In genomic region chr2:23256643-23257042, GRCh38 we compare ENCODE assay signal across 35 cellular contexts.
DNase-seq lines count a peak whose midpoint lies in the region; ATAC-seq, FAIRE-seq and TF ChIP-seq lines count a peak whose summit lies in the region.
"Had no signal": no experiment of that assay in that cellular context is flagged by ENCODE, and none has a peak within 500 bp of the region (broad histone marks: within the 10 kb centered on the region; RNA-seq: fewer than 3 reads in every experiment).

No MANE protein-coding gene starts in this region.

- WGBS in K562 (ENCODE audit: insufficient coverage, low coverage, missing lambda C conversion rate): 3% methylated on average over 2 of the region's 2 CpGs
- 44 to 50% methylated on average over 2 of the region's 2 CpGs for WGBS in pancreas, 2 donors

- no peaks in the 10 kb centered on the region for H3K4me1 ChIP-seq in breast epithelium
- no peaks in the 10 kb centered on the region for H3K4me1 ChIP-seq in K562 (replicated peaks in 1 of 2; ENCODE audit: control insufficient read depth in 2 of 2, insufficient read depth in 2 of 2, low read length in 2 of 2)
- H3K4me1 ChIP-seq in pancreas: no peaks in the 10 kb centered on the region
- no peaks in the 10 kb centered on the region for H3K4me1 ChIP-seq in CD8-positive, alpha-beta memory T cell (ENCODE audit: insufficient read depth, low read length)
- H3K4me1 ChIP-seq: A549; BE2C; BLaER1; BLaER1 treated with 17β-estradiol and CSF1 and Interleukin-3, amounts not matched to agents 10 nM and 100 nM; Caco-2 had no signal

- FAIRE-seq in K562 (lab: Jason Lieb, UNC) (no peak), endometrium (lab: Jason Lieb, UNC) (peak; percentile 35), pancreas (lab: Jason Lieb, UNC) (peak; percentile 56)
- FAIRE-seq: A549, D721Med had no signal

- intact Hi-C loops in MCF 10A (cut with micrococcal nuclease): no loop called here
- intact Hi-C loops in breast epithelium (cut with DNase I; ENCODE audit: low total_unique reads): no loop called here
- intact Hi-C loops in K562 (cut with micrococcal nuclease): no loop called here
- intact Hi-C loops in pancreas (cut with DNase I): no loop called here
- intact Hi-C loops in posterior cingulate gyrus (cut with DNase I): no loop called here

- BruUV-seq in MCF 10A (replicated peaks; lab: Mats Ljungman, UMichigan) (no TSS peak), K562 (replicated peaks; lab: Mats Ljungman, UMichigan) (no TSS peak)

- H3K9me3 Mint-ChIP-seq in MCF 10A (ENCODE audit: unreplicated experiment): no peaks in the 10 kb centered on the region
- peaks cover 0 to 4% (median 0%) of the 10 kb centered on the region in 5 donors for H3K9me3 Mint-ChIP-seq in CD8-positive, alpha-beta memory T cell
- H3K9me3 Mint-ChIP-seq: CD4-positive, alpha-beta memory T cell; CD4-positive, alpha-beta T cell; CD8-positive, alpha-beta T cell had no signal

- H3K79me2 ChIP-seq in K562 (ENCODE audit: control insufficient read depth, insufficient read depth, low read length): no peaks in the 10 kb centered on the region

- no peak overlapping the region for H3K9ac ChIP-seq in K562 (ENCODE audit: insufficient read depth in 1 of 2, low read depth in 2 of 2, low read length in 2 of 2)
- H3K9ac ChIP-seq: BLaER1; BLaER1 treated with 17β-estradiol and CSF1 and Interleukin-3, amounts not matched to agents 10 nM and 100 nM had no signal

- no peak for TF ChIP-seq RAD21 in K562 (CRISPR knock-in tag; conservative IDR thresholded peaks at IDR 0.05 in 1 of 2, IDR thresholded peaks at IDR 0.05 in 1 of 2)

- H3K27me3 ChIP-seq in breast epithelium (no peaks in the 10 kb centered on the region), K562 (ENCODE audit: control insufficient read depth in 2 of 2, insufficient read depth in 2 of 2, low read length in 2 of 2) (no peaks in the 10 kb centered on the region), pancreas (no peaks in the 10 kb centered on the region)
- no peaks in the 10 kb centered on the region for H3K27me3 ChIP-seq in CD8-positive, alpha-beta memory T cell (ENCODE audit: insufficient read depth, low read length, poor library complexity, severe bottlenecking)
- H3K27me3 ChIP-seq: BE2C; BLaER1; BLaER1 treated with 17β-estradiol and CSF1 and Interleukin-3, amounts not matched to agents 10 nM and 100 nM had no signal

- TF ChIP-seq EP300 in K562 (IDR thresholded peaks at IDR 0.05; ENCODE audit: low read length): no peak

- TF ChIP-seq CTCF in MCF 10A (IDR thresholded peaks at IDR 0.05; ENCODE audit: unreplicated experiment) (no peak), breast epithelium (IDR thresholded peaks at IDR 0.05) (no peak), K562 (IDR thresholded peaks at IDR 0.05 in 2 of 3, conservative IDR thresholded peaks at IDR 0.05 in 1 of 3; ENCODE audit: insufficient read depth in 2 of 3, low read depth in 1 of 3, low read length in 3 of 3) (no peak), pancreas (IDR thresholded peaks at IDR 0.05) (no peak)

- H3K27ac Mint-ChIP-seq in MCF 10A (ENCODE audit: low read depth, unreplicated experiment): no peak overlapping the region
- H3K27ac Mint-ChIP-seq in CD8-positive, alpha-beta memory T cell: no peak overlapping the region
- H3K27ac Mint-ChIP-seq: B cell; CD14-positive monocyte; CD4-positive, alpha-beta memory T cell; CD4-positive, alpha-beta T cell; CD4-positive, CD25-positive, alpha-beta regulatory T cell; CD8-positive, alpha-beta T cell had no signal

- H3K27ac ChIP-seq in breast epithelium (no peak overlapping the region), K562 (ENCODE audit: extremely low read depth, low read depth, low read length) (no peak overlapping the region), pancreas (no peak overlapping the region)
- no peak overlapping the region for H3K27ac ChIP-seq in CD8-positive, alpha-beta memory T cell (ENCODE audit: low read depth, low read length)
- H3K27ac ChIP-seq: 22Rv1; A549; BLaER1; BLaER1 treated with 17β-estradiol and CSF1 and Interleukin-3, amounts not matched to agents 10 nM and 100 nM; C4-2B had no signal

- in situ Hi-C loops in K562 (cut with MboI): no loop called here

- H3K9me3 ChIP-seq in breast epithelium: no peaks in the 10 kb centered on the region
- H3K9me3 ChIP-seq in K562 (replicated peaks; ENCODE audit: control insufficient read depth, insufficient read depth, low read depth, low read length): no peaks in the 10 kb centered on the region
- no peaks in the 10 kb centered on the region for H3K9me3 ChIP-seq in pancreas
- H3K9me3 ChIP-seq in CD8-positive, alpha-beta memory T cell (ENCODE audit: low read length): no peaks in the 10 kb centered on the region
- H3K9me3 ChIP-seq: A549; BE2C; BLaER1; BLaER1 treated with 17β-estradiol and CSF1 and Interleukin-3, amounts not matched to agents 10 nM and 100 nM; Caco-2 had no signal

- peaks cover 95% of the 10 kb centered on the region for H3K27me3 Mint-ChIP-seq in MCF 10A (ENCODE audit: insufficient read depth, unreplicated experiment)
- H3K27me3 Mint-ChIP-seq in CD8-positive, alpha-beta memory T cell: peaks cover 1 to 3% of the 10 kb centered on the region in 2 donors

- H2AFZ ChIP-seq in K562 (ENCODE audit: low read depth, low read length): no peak overlapping the region

- H3K4me2 ChIP-seq in K562 (ENCODE audit: insufficient read depth, low read length): no peak overlapping the region
- H3K4me2 ChIP-seq: A549; BLaER1; BLaER1 treated with 17β-estradiol and CSF1 and Interleukin-3, amounts not matched to agents 10 nM and 100 nM had no signal

- no peak overlapping the region for H3K4me3 Mint-ChIP-seq in MCF 10A (ENCODE audit: unreplicated experiment)
- no peak overlapping the region for H3K4me3 Mint-ChIP-seq in CD8-positive, alpha-beta memory T cell
- H3K4me3 Mint-ChIP-seq: B cell; CD14-positive monocyte; CD4-positive, alpha-beta memory T cell; CD4-positive, alpha-beta T cell; CD4-positive, CD25-positive, alpha-beta regulatory T cell; CD8-positive, alpha-beta T cell had no signal

- ATAC-seq in K562 (no peak), pancreas (no peak), GM18519 (IDR thresholded peaks at IDR 0.05; ENCODE audit: low FRiP score, unreplicated experiment) (no peak)
- ATAC-seq: A549; CD8-positive, alpha-beta T cell had no signal

- POLR2A ChIA-PET in MCF 10A (lab: Yijun Ruan, JAX) (no interaction called here), K562 (lab: Yijun Ruan, JAX) (no interaction called here)
- POLR2A ChIA-PET in CD8-positive, alpha-beta memory T cell (lab: Charles Lee): no interaction called here

- no peaks in the 10 kb centered on the region for H4K20me1 ChIP-seq in K562 (replicated peaks; ENCODE audit: control insufficient read depth, insufficient read depth, low read length)
- H4K20me1 ChIP-seq: BLaER1; BLaER1 treated with 17β-estradiol and CSF1 and Interleukin-3, amounts not matched to agents 10 nM and 100 nM had no signal

- no peak for TF ChIP-seq POLR2A in breast epithelium (IDR thresholded peaks at IDR 0.05)
- no peak for TF ChIP-seq POLR2A in K562 (conservative IDR thresholded peaks at IDR 0.05)

- H3K4me3 ChIP-seq in breast epithelium (no peak overlapping the region), K562 (no peak overlapping the region), pancreas (no peak overlapping the region)
- no peak overlapping the region for H3K4me3 ChIP-seq in CD8-positive, alpha-beta memory T cell (ENCODE audit: low read length)
- H3K4me3 ChIP-seq: A549; BLaER1; BLaER1 treated with 17β-estradiol and CSF1 and Interleukin-3, amounts not matched to agents 10 nM and 100 nM had no signal

- no peaks in the 10 kb centered on the region for H3K9me1 ChIP-seq in K562 (ENCODE audit: control insufficient read depth, insufficient read depth, low read length)

- CTCF ChIA-PET in MCF 10A (lab: Yijun Ruan, JAX) (no interaction called here), K562 (lab: Yijun Ruan, JAX; ENCODE audit: low intra/inter-chr PET ratio) (no interaction called here)
- CTCF ChIA-PET in CD8-positive, alpha-beta memory T cell (lab: Charles Lee): no interaction called here

- no peaks in the 10 kb centered on the region for H3K36me3 Mint-ChIP-seq in MCF 10A (ENCODE audit: insufficient read depth, unreplicated experiment)
- no peaks in the 10 kb centered on the region for H3K36me3 Mint-ChIP-seq in CD8-positive, alpha-beta memory T cell
- H3K36me3 Mint-ChIP-seq: CD14-positive monocyte; CD4-positive, alpha-beta memory T cell; CD4-positive, CD25-positive, alpha-beta regulatory T cell; CD8-positive, alpha-beta T cell had no signal

- H3K36me3 ChIP-seq in breast epithelium: no peaks in the 10 kb centered on the region
- H3K36me3 ChIP-seq in K562 (ENCODE audit: control insufficient read depth, insufficient read depth, low read length): no peaks in the 10 kb centered on the region
- H3K36me3 ChIP-seq in pancreas: no peaks in the 10 kb centered on the region
- H3K36me3 ChIP-seq in CD8-positive, alpha-beta memory T cell (ENCODE audit: insufficient read depth, low read length): no peaks in the 10 kb centered on the region
- H3K36me3 ChIP-seq: BE2C; BLaER1; BLaER1 treated with 17β-estradiol and CSF1 and Interleukin-3, amounts not matched to agents 10 nM and 100 nM had no signal

- DNase-seq in MCF 10A (ENCODE audit: unreplicated experiment): peak; percentile 5
- DNase-seq in breast epithelium (ENCODE audit: low spot score in 2 of 2): no peak
- DNase-seq in K562 (ENCODE audit: extremely low read depth in 1 of 4, low spot score in 3 of 4): no peak
- no peak for DNase-seq in pancreas
- no peak for DNase-seq in CD8-positive, alpha-beta memory T cell
- DNase-seq in posterior cingulate gyrus: no peak
- DNase-seq: 8988T; ACHN; AML-193; BE2C; C1 segment of cervical spinal cord; Caco-2; Calu3; CD4-positive, alpha-beta memory T cell; CD4-positive, alpha-beta T cell; CD4-positive, CD25-positive, alpha-beta regulatory T cell; CD8-positive, alpha-beta T cell; COR-L47; DMS 273 treated with DMSO at 0.1 percent for 48 hours; DMS153; DMS53; DMS79; DMS79 treated with DMSO at 0.1 percent for 48 hours; DND-41; EL had no signal

- H3K4me1 Mint-ChIP-seq in MCF 10A (ENCODE audit: insufficient read depth, unreplicated experiment): no peaks in the 10 kb centered on the region
- no peaks in the 10 kb centered on the region for H3K4me1 Mint-ChIP-seq in CD8-positive, alpha-beta memory T cell
- H3K4me1 Mint-ChIP-seq: B cell; CD14-positive monocyte; CD4-positive, alpha-beta memory T cell; CD4-positive, CD25-positive, alpha-beta regulatory T cell had no signal
